25 cellular contexts compared by ENCODE assay signal in the genomic region with DNA sequence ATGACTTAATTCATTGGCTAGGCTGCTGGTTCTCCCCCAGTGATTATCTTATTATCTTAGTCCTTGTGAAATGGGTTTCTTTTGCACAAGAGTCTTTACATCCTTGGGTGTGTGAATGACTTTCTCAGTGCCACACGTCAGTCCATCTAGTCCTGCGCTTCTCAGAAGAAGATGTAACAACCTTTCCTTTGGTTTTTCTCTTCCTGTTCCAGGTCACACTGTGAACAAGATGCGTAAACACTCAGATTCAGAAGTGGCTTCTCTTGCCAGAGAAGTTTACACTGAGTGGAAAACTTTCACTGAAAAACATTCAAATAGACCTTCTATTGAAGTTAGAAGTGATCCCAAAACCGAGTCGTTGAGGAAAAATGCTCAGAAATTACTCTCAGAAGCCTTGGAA.
"Had no signal": no experiment of that assay in that cellular context is flagged by ENCODE, and none has a peak within 500 bp of the region (broad histone marks: within the 10 kb centered on the region; RNA-seq: fewer than 3 reads in every experiment).

No MANE protein-coding gene starts in this region.

- ATAC-seq: effector memory CD8-positive, alpha-beta T cell; esophagus mucosa; gastrocnemius medialis; heart right ventricle; left cardiac atrium had no signal

- H3K27ac Mint-ChIP-seq: dendritic cell treated with granulocyte-macrophage colony-stimulating factor and Interleukin-4, amounts not matched to agents 40 ng/mL and 50 ng/mL, for 4 days; effector memory CD8-positive, alpha-beta T cell; endodermal cell; memory B cell had no signal

- DNase-seq: colonic mucosa; cortex of kidney; effector CD8-positive, alpha-beta T cell; effector memory CD8-positive, alpha-beta T cell; endodermal cell; erythroblast; esophagus squamous epithelium; foreskin fibroblast; foreskin melanocyte; gastrocnemius medialis; glutamatergic neuron; heart right ventricle; hippocampal formation; left cardiac atrium; left ventricle myocardium inferior; mammary epithelial cell; mesendoderm; midbrain had no signal

- H3K36me3 ChIP-seq: colonic mucosa had no signal

- H3K4me3 ChIP-seq: colonic mucosa, esophagus squamous epithelium, gastrocnemius medialis, heart right ventricle, left ventricle myocardium inferior, lung had no signal

- H3K27me3 Mint-ChIP-seq: dendritic cell treated with granulocyte-macrophage colony-stimulating factor and Interleukin-4, amounts not matched to agents 40 ng/mL and 50 ng/mL, for 4 days; effector memory CD8-positive, alpha-beta T cell; memory B cell had no signal

- FAIRE-seq: endometrium, islet of Langerhans had no signal

- H3K4me1 Mint-ChIP-seq: endodermal cell had no signal

- H3K4me3 Mint-ChIP-seq: dendritic cell treated with granulocyte-macrophage colony-stimulating factor and Interleukin-4, amounts not matched to agents 40 ng/mL and 50 ng/mL, for 4 days; effector memory CD8-positive, alpha-beta T cell; endodermal cell; memory B cell had no signal

- H3K27ac ChIP-seq: colonic mucosa, epithelial cell of prostate, esophagus squamous epithelium, gastrocnemius medialis, heart right ventricle, left ventricle myocardium inferior had no signal

- H3K9me3 Mint-ChIP-seq: dendritic cell treated with granulocyte-macrophage colony-stimulating factor and Interleukin-4, amounts not matched to agents 40 ng/mL and 50 ng/mL, for 4 days; effector memory CD8-positive, alpha-beta T cell; endodermal cell; memory B cell had no signal

- H3K4me1 ChIP-seq: colonic mucosa, esophagus squamous epithelium, gastrocnemius medialis, heart right ventricle, left ventricle myocardium inferior had no signal

- H3K27me3 ChIP-seq: colonic mucosa, esophagus squamous epithelium, gastrocnemius medialis, heart right ventricle had no signal

- H3K9me3 ChIP-seq: colonic mucosa, esophagus squamous epithelium, gastrocnemius medialis, heart right ventricle, left ventricle myocardium inferior had no signal
